ENCODE assay signal across 8 cellular contexts in genomic region chr1:51236548-51237312, GRCh38. TPM values are rescaled to one million over a fixed set of nuclear protein-coding genes. Genes with fewer than 3 reads are reported as not detected.
A peak's percentile ranks its signal among the peaks of the same experiment; 100 is the strongest.
DNase-seq lines count a peak whose midpoint lies in the region; ATAC-seq and TF ChIP-seq lines count a peak whose summit lies in the region.

No MANE protein-coding gene starts in this region.

- peak; percentile 18 for ATAC-seq in HG03135 (IDR thresholded peaks at IDR 0.05; ENCODE audit: unreplicated experiment)

- peak; percentile 22 for DNase-seq in NK-92 treated with Interleukin-12 subunit alpha and Interleukin-12 subunit beta, amount 100 ng/mL, for 24 hours (lab: John Stamatoyannopoulos, UW)
- DNase-seq in NK-92 (lab: John Stamatoyannopoulos, UW; ENCODE audit: unreplicated experiment) = no peak
- peak; percentile 67 for DNase-seq in OCI-M1 (lab: John Stamatoyannopoulos, UW)
- peak in 3 of 4 experiments; percentile 16 to 37 (median 28) for DNase-seq in activated naive CD4-positive, alpha-beta T cell (lab: John Stamatoyannopoulos, UW)
- DNase-seq in glomerular visceral epithelial cell (ENCODE audit: extremely low spot score) = peak; percentile 45
- peak; percentile 75 for DNase-seq in osteoblast (ENCODE audit: insufficient read length, low spot score, missing footprints)

- peak overlapping the region; percentile 96 for H3K27ac ChIP-seq in osteoblast (ENCODE audit: low read depth, low read length)
- H3K27ac ChIP-seq in urinary bladder (ENCODE audit: low read depth) = peak overlapping the region; percentile 97

- H3K4me1 ChIP-seq in osteoblast (ENCODE audit: insufficient read depth, low read length) (peaks cover 23% of the 10 kb centered on the region), urinary bladder (ENCODE audit: insufficient read depth) (no peaks in the 10 kb centered on the region)

- TF ChIP-seq CTCF in osteoblast (IDR thresholded peaks at IDR 0.05; ENCODE audit: extremely low read depth, low read depth, low read length) = no peak

- H3K4me2 ChIP-seq in osteoblast (ENCODE audit: insufficient read depth, low read length) = peak overlapping the region; percentile 94

- H3K36me3 ChIP-seq in osteoblast (ENCODE audit: insufficient read depth, low read length) = no peaks in the 10 kb centered on the region
- H3K36me3 ChIP-seq in urinary bladder (ENCODE audit: insufficient read depth) = no peaks in the 10 kb centered on the region

- no peaks in the 10 kb centered on the region for H3K9me3 ChIP-seq in osteoblast (ENCODE audit: low read depth, low read length)

- peak overlapping the region; percentile 87 for H2AFZ ChIP-seq in osteoblast (ENCODE audit: low read length)

- WGBS in urinary bladder = under 1% methylated on average over 49 of the region's 49 CpGs

- H3K27me3 ChIP-seq in osteoblast (ENCODE audit: insufficient read depth, low read length) = no peaks in the 10 kb centered on the region

- peaks cover 41% of the 10 kb centered on the region for H4K20me1 ChIP-seq in osteoblast (ENCODE audit: insufficient read depth, low read length)

- H3K79me2 ChIP-seq in osteoblast (ENCODE audit: insufficient read depth, low read length) = peaks cover 60% of the 10 kb centered on the region

- peak overlapping the region; percentile 99 for H3K4me3 ChIP-seq in osteoblast (ENCODE audit: insufficient read depth, low read length)
- peak overlapping the region; percentile 88 for H3K4me3 ChIP-seq in urinary bladder (ENCODE audit: low read depth, low read length)

RNA-seq across cellular contexts. Expression of gene RNF11, which starts 0.7 kb away (rescaled TPM):
- 189 and 199 TPM in 2 replicates for total RNA-seq in osteoblast
- total RNA-seq in urinary bladder = 130 TPM
- polyA plus RNA-seq in urinary bladder = 122 TPM
